In the genomic region with DNA sequence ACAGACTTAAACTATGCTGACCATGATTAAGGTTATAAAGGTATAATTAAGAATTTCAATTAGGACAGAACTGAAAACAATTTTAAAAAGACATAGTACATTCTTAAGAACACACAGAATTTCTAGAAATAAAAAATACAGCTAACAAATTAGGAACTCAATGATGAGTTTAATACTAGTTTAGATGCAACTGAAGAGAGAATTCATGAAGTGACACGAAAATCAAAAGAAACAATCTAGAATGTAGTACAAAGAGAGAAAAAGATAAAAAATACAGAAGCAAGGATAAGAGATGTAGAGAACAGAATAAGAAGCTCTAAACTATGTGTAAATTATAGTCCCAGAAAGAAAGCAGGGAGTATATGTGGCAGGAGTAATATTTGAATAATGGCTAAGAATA, we compare ENCODE assay signal across 24 cellular contexts.
"Had no signal": no experiment of that assay in that cellular context is flagged by ENCODE, and none has a peak within 500 bp of the region (broad histone marks: within the 10 kb centered on the region; RNA-seq: fewer than 3 reads in every experiment).

No MANE protein-coding gene starts in this region.

- H3K27me3 ChIP-seq: left lung, neutrophil, ovary, right atrium auricular region, tibial artery had no signal

- H3K4me3 ChIP-seq: left lung, ovary, psoas muscle, right atrium auricular region, tibial artery had no signal

- H3K36me3 ChIP-seq: left lung, neutrophil, ovary, right atrium auricular region, tibial artery had no signal

- DNase-seq: activated CD4-positive, alpha-beta T cell treated with anti-CD3 and anti-CD28 coated beads for 4 hours; activated CD4-positive, alpha-beta T cell treated with anti-CD3 and anti-CD28 coated beads, Interleukin-2, amount 50 U/mL, for 48 hours; activated CD4-positive, CD25-positive, alpha-beta regulatory T cell; activated CD8-positive, alpha-beta memory T cell treated with anti-CD3 and anti-CD28 coated beads, Interleukin-2, amount 50 U/mL, for 48 hours; activated effector memory CD4-positive, alpha-beta T cell treated with anti-CD3 and anti-CD28 coated beads, Interleukin-2, amount 50 U/mL, for 16 hours; activated naive CD4-positive, alpha-beta T cell treated with anti-CD3 and anti-CD28 coated beads, Interleukin-2, amount 10 ng/mL, durations not matched to agents 7 days and 5 days; activated T-cell treated with anti-CD3 and anti-CD28 coated beads, Interleukin-2, amount 50 U/mL, for 48 hours; amygdala; cortex of kidney; foreskin melanocyte; hippocampal formation; kidney glomerular epithelial cell; left lung; midbrain; natural killer cell; ovary; psoas muscle; stimulated activated CD4-positive, alpha-beta T cell treated with anti-CD3 and anti-CD28 coated beads, Interleukin-1b, Interleukin-23, amount 100 ng/mL, for 48 hours; stimulated activated naive CD8-positive, alpha-beta T cell treated with anti-CD3 and anti-CD28 coated beads, Interleukin-15, amount 100 ng/mL, for 72 hours; T-helper 17 cell; tibial artery had no signal

- H3K4me1 Mint-ChIP-seq: natural killer cell had no signal

- H3K9me3 Mint-ChIP-seq: activated naive CD4-positive, alpha-beta T cell treated with anti-CD3 and anti-CD28 coated beads, Interleukin-2, amount 10 ng/mL, durations not matched to agents 7 days and 5 days; natural killer cell; stimulated activated effector memory CD8-positive, alpha-beta T cell treated with anti-CD3 and anti-CD28 coated beads, Interleukin-12 subunit alpha, Interleukin-12 subunit beta, amount 100 ng/mL, for 72 hours; stimulated activated naive CD8-positive, alpha-beta T cell treated with anti-CD3 and anti-CD28 coated beads, Interleukin-15, amount 100 ng/mL, for 72 hours had no signal

- H3K27me3 Mint-ChIP-seq: activated naive CD4-positive, alpha-beta T cell treated with anti-CD3 and anti-CD28 coated beads, Interleukin-2, amount 10 ng/mL, durations not matched to agents 7 days and 5 days had no signal

- ATAC-seq: left lung; natural killer cell; stimulated activated effector memory CD8-positive, alpha-beta T cell treated with anti-CD3 and anti-CD28 coated beads, Interleukin-12 subunit alpha, Interleukin-12 subunit beta, amount 100 ng/mL, for 72 hours; stimulated activated naive CD8-positive, alpha-beta T cell treated with anti-CD3 and anti-CD28 coated beads, Interleukin-15, amount 100 ng/mL, for 72 hours; T-helper 17 cell had no signal

- H3K27ac ChIP-seq: left lung, neutrophil, ovary, psoas muscle, right atrium auricular region, tibial artery had no signal

- H3K36me3 Mint-ChIP-seq: activated naive CD4-positive, alpha-beta T cell treated with anti-CD3 and anti-CD28 coated beads, Interleukin-2, amount 10 ng/mL, durations not matched to agents 7 days and 5 days; natural killer cell; stimulated activated effector memory CD8-positive, alpha-beta T cell treated with anti-CD3 and anti-CD28 coated beads, Interleukin-12 subunit alpha, Interleukin-12 subunit beta, amount 100 ng/mL, for 72 hours had no signal

- H3K4me3 Mint-ChIP-seq: activated naive CD4-positive, alpha-beta T cell treated with anti-CD3 and anti-CD28 coated beads, Interleukin-2, amount 10 ng/mL, durations not matched to agents 7 days and 5 days; natural killer cell; stimulated activated effector memory CD8-positive, alpha-beta T cell treated with anti-CD3 and anti-CD28 coated beads, Interleukin-12 subunit alpha, Interleukin-12 subunit beta, amount 100 ng/mL, for 72 hours; stimulated activated naive CD8-positive, alpha-beta T cell treated with anti-CD3 and anti-CD28 coated beads, Interleukin-15, amount 100 ng/mL, for 72 hours; T-helper 17 cell had no signal

- H3K9me3 ChIP-seq: left lung, neutrophil, ovary, psoas muscle, right atrium auricular region, tibial artery had no signal

- H3K4me1 ChIP-seq: left lung, psoas muscle, right atrium auricular region, tibial artery had no signal

- H3K27ac Mint-ChIP-seq: activated naive CD4-positive, alpha-beta T cell treated with anti-CD3 and anti-CD28 coated beads, Interleukin-2, amount 10 ng/mL, durations not matched to agents 7 days and 5 days; natural killer cell; stimulated activated effector memory CD8-positive, alpha-beta T cell treated with anti-CD3 and anti-CD28 coated beads, Interleukin-12 subunit alpha, Interleukin-12 subunit beta, amount 100 ng/mL, for 72 hours; stimulated activated naive CD8-positive, alpha-beta T cell treated with anti-CD3 and anti-CD28 coated beads, Interleukin-15, amount 100 ng/mL, for 72 hours; T-helper 17 cell had no signal
